Comparison of ENCODE assay signal across 8 cellular contexts in genomic region chrX:13376857-13377441, GRCh38. TPM values are rescaled to one million over a fixed set of nuclear protein-coding genes. Genes with fewer than 3 reads are reported as not detected.
DNase-seq lines count a peak whose midpoint lies in the region; ATAC-seq and TF ChIP-seq lines count a peak whose summit lies in the region.

No MANE protein-coding gene starts in this region.

- DNase-seq in AG08396 (ENCODE audit: low spot score), result peak; percentile 68
- peak; percentile 24 for DNase-seq in HK-2 (ENCODE audit: unreplicated experiment)
- peak; percentile 40 for DNase-seq in SW480 (ENCODE audit: low spot score)
- peak; percentile 72 for DNase-seq in hepatocyte (ENCODE audit: low spot score)
- no peak for DNase-seq in left colon
- no peak for DNase-seq in DMS53 (lab: John Stamatoyannopoulos, UW)
- no peak for DNase-seq in activated CD4-positive, CD25-positive, alpha-beta regulatory T cell (lab: John Stamatoyannopoulos, UW)

- no peak overlapping the region for H3K4me3 ChIP-seq in hepatocyte

- H4K20me1 ChIP-seq in hepatocyte (ENCODE audit: insufficient read depth, poor library complexity, severe bottlenecking), result no peaks in the 10 kb centered on the region

- 58% methylated on average over 8 of the region's 8 CpGs for WGBS in hepatocyte (ENCODE audit: low lambda C conversion rate, missing lambda C conversion rate)

- no peak for TF ChIP-seq CTCF in hepatocyte (IDR thresholded peaks at IDR 0.05; ENCODE audit: poor library complexity)

- H3K9me3 ChIP-seq in hepatocyte (ENCODE audit: low read depth), result no peaks in the 10 kb centered on the region

- H3K4me2 ChIP-seq in hepatocyte, result peak overlapping the region; percentile 61

- H2AFZ ChIP-seq in hepatocyte, result no peak overlapping the region

- intact Hi-C loops in left colon (cut with DNase I, micrococcal nuclease), result no loop called here

- peaks cover 13% of the 10 kb centered on the region for H3K4me1 ChIP-seq in hepatocyte (ENCODE audit: insufficient read depth)

- H3K79me2 ChIP-seq in hepatocyte, result no peaks in the 10 kb centered on the region

- ATAC-seq in left colon, result no peak
- no peak for ATAC-seq in HG02973 (IDR thresholded peaks at IDR 0.05; ENCODE audit: unreplicated experiment)

- no peaks in the 10 kb centered on the region for H3K9me2 ChIP-seq in hepatocyte (replicated peaks; ENCODE audit: insufficient read depth)

- H3K27ac ChIP-seq in hepatocyte, result peak overlapping the region; percentile 84

- no peaks in the 10 kb centered on the region for H3K27me3 ChIP-seq in hepatocyte

- no peaks in the 10 kb centered on the region for H3K36me3 ChIP-seq in hepatocyte (replicated peaks; ENCODE audit: insufficient read depth, low read depth)

RNA-seq across cellular contexts. Expression of gene ATXN3L, which starts 57.1 kb away (rescaled TPM):
- total RNA-seq in hepatocyte (not detected in 2 replicates), left colon (not detected)
- not detected in 2 replicates for polyA plus RNA-seq in hepatocyte

Comparison
In these comparisons a context has a peak if more than half of its experiments do, and no peak if none do; other contexts are left out.
1. DNase-seq: peak in AG08396 (single experiment), HK-2 (single experiment), SW480 (single experiment) and hepatocyte (single experiment); none in left colon (0 of 2), DMS53 (single experiment) and activated CD4-positive, CD25-positive, alpha-beta regulatory T cell (0 of 4).